Comparison of ENCODE assay signal across 15 cellular contexts in the genomic region with DNA sequence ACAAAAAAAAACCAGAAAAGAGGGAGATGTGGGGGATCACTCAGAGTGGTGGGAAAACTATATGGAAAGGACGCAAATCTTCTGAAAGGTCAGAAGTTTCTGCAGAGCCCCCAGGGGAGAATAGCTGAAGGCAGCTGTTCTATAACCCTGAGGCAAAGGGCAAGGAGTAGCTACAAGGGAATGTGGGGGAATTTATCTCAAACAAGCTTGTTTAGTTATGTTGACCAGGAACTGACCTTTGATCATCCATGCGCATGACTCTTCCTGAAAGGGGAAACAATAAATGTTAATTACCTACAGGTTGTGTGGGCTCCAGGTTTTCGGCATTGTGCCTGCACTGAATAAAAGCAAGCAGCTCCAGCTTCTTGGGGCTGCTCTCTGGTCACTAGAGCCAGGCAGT.
DNase-seq lines count a peak whose midpoint lies in the region; ATAC-seq and TF ChIP-seq lines count a peak whose summit lies in the region.
"Had no signal": no experiment of that assay in that cellular context is flagged by ENCODE, and none has a peak within 500 bp of the region (broad histone marks: within the 10 kb centered on the region; RNA-seq: fewer than 3 reads in every experiment).

No MANE protein-coding gene starts in this region.

- H3K4me3 ChIP-seq in SJCRH30 (no peak overlapping the region), hepatocyte (no peak overlapping the region), right lobe of liver (no peak overlapping the region)

- no peaks in the 10 kb centered on the region for H3K36me3 ChIP-seq in SJCRH30
- H3K36me3 ChIP-seq in hepatocyte (replicated peaks; ENCODE audit: insufficient read depth, low read depth) = no peaks in the 10 kb centered on the region
- H3K36me3 ChIP-seq in right lobe of liver = no peaks in the 10 kb centered on the region

- peak; percentile 73 for DNase-seq in Caki2 (ENCODE audit: low read depth)
- peak; percentile 17 to 41 for DNase-seq in SJCRH30
- peak; percentile 50 for DNase-seq in hepatocyte (ENCODE audit: low spot score)
- no peak for DNase-seq in right lobe of liver
- no peak for DNase-seq in NCI-H82 treated with DMSO at 0.1 percent for 48 hours (lab: John Stamatoyannopoulos, UW; ENCODE audit: unreplicated experiment)
- no peak for DNase-seq in NCI-H1417 (lab: John Stamatoyannopoulos, UW)
- no peak for DNase-seq in substantia nigra (lab: John Stamatoyannopoulos, UW)
- DNase-seq: CD4-positive, alpha-beta memory T cell; GDM1; H7; NCI-H1436 treated with DMSO at 0.1 percent for 48 hours; NCI-H2029 treated with DMSO at 0.1 percent for 48 hours; NCI-H2171 treated with DMSO at 0.1 percent for 48 hours; SHP77 treated with DMSO at 0.1 percent for 48 hours had no signal

- WGBS in hepatocyte (ENCODE audit: low lambda C conversion rate, missing lambda C conversion rate) = 44% methylated on average over 3 of the region's 3 CpGs
- 30% methylated on average over 2 of the region's 3 CpGs for WGBS in right lobe of liver (ENCODE audit: insufficient coverage, low coverage, low lambda C conversion rate, missing lambda C conversion rate)

- H3K27ac ChIP-seq in SJCRH30 (no peak overlapping the region), hepatocyte (peak overlapping the region; percentile 79), right lobe of liver (no peak overlapping the region), substantia nigra (ENCODE audit: low read depth, low read length, poor library complexity, severe bottlenecking) (no peak overlapping the region)

- TF ChIP-seq POLR2A in right lobe of liver (IDR thresholded peaks at IDR 0.05) = no peak

- H3K4me1 ChIP-seq in SJCRH30 (no peaks in the 10 kb centered on the region), hepatocyte (ENCODE audit: insufficient read depth) (peaks cover 7% of the 10 kb centered on the region), right lobe of liver (peaks cover 0 to 7% (median 0%) of the 10 kb centered on the region in 4 donors)

- in situ Hi-C loops in Caki2 (cut with HindIII; ENCODE audit: low pct_unique_long_range_greater_than_20kb, low sequenced_read_pairs) = no loop called here

- no peak overlapping the region for H2AFZ ChIP-seq in hepatocyte

- peak; percentile 41 to 87 (median 60) for ATAC-seq in right lobe of liver
- no peak for ATAC-seq in GM21381 (IDR thresholded peaks at IDR 0.05; ENCODE audit: unreplicated experiment)

- intact Hi-C loops in right lobe of liver (cut with DNase I) = no loop called here

- H3K27me3 ChIP-seq in SJCRH30 (no peaks in the 10 kb centered on the region), hepatocyte (no peaks in the 10 kb centered on the region), right lobe of liver (no peaks in the 10 kb centered on the region)

- H3K79me2 ChIP-seq in hepatocyte = no peaks in the 10 kb centered on the region

- H3K9me3 ChIP-seq in SJCRH30 (replicated peaks) (0 out of 2 replicates have a peak, but pooled peaks cover 2% of the 10 kb centered on the region), hepatocyte (ENCODE audit: low read depth) (peaks cover 16% of the 10 kb centered on the region), right lobe of liver (no peaks in the 10 kb centered on the region)

- TF ChIP-seq CTCF in hepatocyte (IDR thresholded peaks at IDR 0.05; ENCODE audit: poor library complexity) = no peak
- no peak for TF ChIP-seq CTCF in right lobe of liver (IDR thresholded peaks at IDR 0.05)

- no peaks in the 10 kb centered on the region for H3K9me2 ChIP-seq in hepatocyte (replicated peaks; ENCODE audit: insufficient read depth)

- no peaks in the 10 kb centered on the region for H4K20me1 ChIP-seq in hepatocyte (ENCODE audit: insufficient read depth, poor library complexity, severe bottlenecking)

- H3K4me2 ChIP-seq in hepatocyte = no peak overlapping the region

Comparison
In these comparisons a context has a peak if more than half of its experiments do, and no peak if none do; other contexts are left out.
1. DNase-seq: peak in Caki2 (single experiment), SJCRH30 (2 of 2) and hepatocyte (single experiment); none in right lobe of liver (0 of 3), NCI-H82 treated with DMSO at 0.1 percent for 48 hours (single experiment), NCI-H1417 (0 of 3) and substantia nigra (0 of 49).